Comparison of ENCODE assay signal across 14 cellular contexts in genomic region chr6:140711019-140711613, GRCh38.
A peak's percentile ranks its signal among the peaks of the same experiment; 100 is the strongest.
DNase-seq lines count a peak whose midpoint lies in the region; ATAC-seq and TF ChIP-seq lines count a peak whose summit lies in the region.
"Had no signal": no experiment of that assay in that cellular context is flagged by ENCODE, and none has a peak within 500 bp of the region (broad histone marks: within the 10 kb centered on the region; RNA-seq: fewer than 3 reads in every experiment).

No MANE protein-coding gene starts in this region.

- CTCF ChIA-PET in HEK293T (lab: Yijun Ruan, JAX), result no interaction called here

- POLR2A ChIA-PET in HEK293T (lab: Yijun Ruan, JAX), result no interaction called here

- peak; percentile 31 for DNase-seq in DMS114 treated with DMSO at 0.1 percent for 48 hours (lab: John Stamatoyannopoulos, UW; ENCODE audit: unreplicated experiment)
- DNase-seq in OCI-M1 (lab: John Stamatoyannopoulos, UW), result peak; percentile 53
- no peak for DNase-seq in Right ventricle myocardium superior
- no peak for DNase-seq in HEK293T (ENCODE audit: extremely low spot score)
- no peak for DNase-seq in NCI-H446 (lab: John Stamatoyannopoulos, UW)
- no peak for DNase-seq in activated CD4-positive, alpha-beta T cell treated with anti-CD3 and anti-CD28 coated beads, Interleukin-2, amount 50 U/mL, for 48 hours
- DNase-seq: adrenal gland; foreskin keratinocyte; islet precursor cell; stimulated activated CD4-positive, alpha-beta T cell treated with anti-CD3 and anti-CD28 coated beads, Interleukin-4, amount 100 ng/mL, for 1 hour; stomach; T-helper 9 cell had no signal

- ATAC-seq in GM18867 (IDR thresholded peaks at IDR 0.05; ENCODE audit: unreplicated experiment) (peak; percentile 61), HG03135 (IDR thresholded peaks at IDR 0.05; ENCODE audit: unreplicated experiment) (peak; percentile 48), Right ventricle myocardium superior (ENCODE audit: poor library complexity) (no peak)
- ATAC-seq: foreskin keratinocyte had no signal

- intact Hi-C loops in Right ventricle myocardium superior (cut with DNase I), result no loop called here

TF ChIP-seq in HEK293T, 16 proteins besides CTCF, POLR2A, EP300 and RAD21:
- TF ChIP-seq SP1 (IDR thresholded peaks at IDR 0.05), result no peak
- TF ChIP-seq ELF4 (IDR thresholded peaks at IDR 0.05), result no peak
- TF ChIP-seq LEF1 (IDR thresholded peaks at IDR 0.05; ENCODE audit: borderline replicate concordance), result no peak
- TF ChIP-seq NFRKB (IDR thresholded peaks at IDR 0.05), result no peak
- no peak for TF ChIP-seq FOXK2 (IDR thresholded peaks at IDR 0.05)
- TF ChIP-seq SUZ12 (IDR thresholded peaks at IDR 0.05), result no peak
- no peak for TF ChIP-seq TARDBP (IDR thresholded peaks at IDR 0.05)
- no peak for TF ChIP-seq FOXM1 (IDR thresholded peaks at IDR 0.05; ENCODE audit: borderline replicate concordance)
- TF ChIP-seq HDGF (IDR thresholded peaks at IDR 0.05; ENCODE audit: borderline replicate concordance), result no peak
- no peak for TF ChIP-seq PKNOX1 (IDR thresholded peaks at IDR 0.05)
- TF ChIP-seq FOXA1 (IDR thresholded peaks at IDR 0.05), result no peak

Comparison
In these comparisons a context has a peak if more than half of its experiments do, and no peak if none do; other contexts are left out.
1. DNase-seq: peak in DMS114 treated with DMSO at 0.1 percent for 48 hours (single experiment) and OCI-M1 (single experiment); none in Right ventricle myocardium superior (single experiment), HEK293T (single experiment), NCI-H446 (0 of 2) and activated CD4-positive, alpha-beta T cell treated with anti-CD3 and anti-CD28 coated beads, Interleukin-2, amount 50 U/mL, for 48 hours (0 of 2).